ENCODE assay signal across 19 cellular contexts in the genomic region with DNA sequence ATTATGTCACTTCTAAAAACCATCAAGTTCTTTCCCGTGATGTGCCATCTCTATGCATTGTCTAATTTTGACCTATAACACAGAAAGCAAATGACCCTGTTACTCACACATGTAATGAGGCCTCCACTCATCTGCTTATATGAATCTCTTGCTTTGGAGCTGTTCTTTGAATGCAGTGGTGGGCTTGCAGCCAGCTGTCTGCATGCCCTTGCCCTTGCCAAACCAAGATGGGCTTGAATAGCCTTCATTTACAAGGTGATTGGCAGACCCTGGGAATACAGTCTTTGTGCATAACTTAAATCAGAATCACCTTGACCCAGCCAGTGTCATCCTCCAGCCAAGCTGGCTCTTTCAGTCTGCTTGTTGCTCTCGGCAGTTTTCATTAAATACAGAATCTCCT.
"Had no signal": no experiment of that assay in that cellular context is flagged by ENCODE, and none has a peak within 500 bp of the region (broad histone marks: within the 10 kb centered on the region; RNA-seq: fewer than 3 reads in every experiment).

No MANE protein-coding gene starts in this region.

- H3K4me1 Mint-ChIP-seq: activated B cell treated with CpG ODN at 0.5 μM for 24 hours; activated CD8-positive, alpha-beta memory T cell treated with anti-CD3 and anti-CD28 coated beads, Interleukin-2, amount 10 ng/mL, durations not matched to agents 7 days and 5 days had no signal

- H3K36me3 ChIP-seq: colonic mucosa had no signal

- ATAC-seq: activated CD8-positive, alpha-beta memory T cell treated with anti-CD3 and anti-CD28 coated beads, Interleukin-2, amount 10 ng/mL, durations not matched to agents 7 days and 5 days; body of pancreas; gastrocnemius medialis had no signal

- H3K9me3 Mint-ChIP-seq: activated B cell treated with CpG ODN at 0.5 μM for 24 hours; activated CD4-positive, alpha-beta memory T cell treated with anti-CD3 and anti-CD28 coated beads for 36 hours; endodermal cell had no signal

- DNase-seq: activated B cell treated with CpG ODN at 0.5 μM for 24 hours; activated CD4-positive, alpha-beta memory T cell treated with anti-CD3 and anti-CD28 coated beads for 36 hours; activated CD4-positive, alpha-beta T cell treated with anti-CD3 and anti-CD28 coated beads for 4 hours; activated CD8-positive, alpha-beta memory T cell treated with anti-CD3 and anti-CD28 coated beads, Interleukin-2, amount 10 ng/mL, durations not matched to agents 7 days and 5 days; body of pancreas; central memory CD4-positive, alpha-beta T cell; colonic mucosa; endodermal cell; gastrocnemius medialis; heart right ventricle; kidney glomerular epithelial cell; retina; stimulated activated CD4-positive, alpha-beta T cell treated with anti-CD3 and anti-CD28 coated beads, Interleukin-2, amount 100 ng/mL, for 24 hours; stimulated activated naive CD4-positive, alpha-beta T cell treated with Interleukin-2 at 50 U/mL for 16 hours; tibial artery had no signal

- H3K27ac Mint-ChIP-seq: activated B cell treated with CpG ODN at 0.5 μM for 24 hours; activated CD4-positive, alpha-beta memory T cell treated with anti-CD3 and anti-CD28 coated beads for 36 hours; activated CD8-positive, alpha-beta memory T cell treated with anti-CD3 and anti-CD28 coated beads, Interleukin-2, amount 10 ng/mL, durations not matched to agents 7 days and 5 days; activated naive CD8-positive, alpha-beta T cell; endodermal cell; memory B cell; T-helper 2 cell treated with Interferon-gamma antibody and Interleukin-4, amounts not matched to agents 5 μg/mL and 100 μg/mL, for 36 hours had no signal

- H3K36me3 Mint-ChIP-seq: activated CD4-positive, alpha-beta memory T cell treated with anti-CD3 and anti-CD28 coated beads for 36 hours; activated CD8-positive, alpha-beta memory T cell treated with anti-CD3 and anti-CD28 coated beads, Interleukin-2, amount 10 ng/mL, durations not matched to agents 7 days and 5 days; activated naive CD8-positive, alpha-beta T cell had no signal

- H3K4me3 ChIP-seq: body of pancreas, colonic mucosa, gastrocnemius medialis, heart right ventricle, tibial artery had no signal

- H3K4me3 Mint-ChIP-seq: activated B cell treated with CpG ODN at 0.5 μM for 24 hours; activated CD4-positive, alpha-beta memory T cell treated with anti-CD3 and anti-CD28 coated beads for 36 hours; activated CD8-positive, alpha-beta memory T cell treated with anti-CD3 and anti-CD28 coated beads, Interleukin-2, amount 10 ng/mL, durations not matched to agents 7 days and 5 days; activated naive CD8-positive, alpha-beta T cell; endodermal cell; memory B cell; T-helper 2 cell treated with Interferon-gamma antibody and Interleukin-4, amounts not matched to agents 5 μg/mL and 100 μg/mL, for 36 hours had no signal

- H3K27me3 Mint-ChIP-seq: activated B cell treated with CpG ODN at 0.5 μM for 24 hours, memory B cell had no signal

- H3K9me3 ChIP-seq: body of pancreas, colonic mucosa, gastrocnemius medialis, heart right ventricle, tibial artery had no signal

- H3K27ac ChIP-seq: body of pancreas, colonic mucosa, gastrocnemius medialis, heart right ventricle, tibial artery had no signal

- H3K4me1 ChIP-seq: colonic mucosa had no signal

- H3K27me3 ChIP-seq: body of pancreas, colonic mucosa, gastrocnemius medialis, heart right ventricle, tibial artery had no signal

- FAIRE-seq: TTC549 had no signal
